ENCODE assay signal across 23 cellular contexts in genomic region chr14:37343307-37344094, GRCh38.
DNase-seq lines count a peak whose midpoint lies in the region; TF ChIP-seq lines count a peak whose summit lies in the region.
"Had no signal": no experiment of that assay in that cellular context is flagged by ENCODE, and none has a peak within 500 bp of the region (broad histone marks: within the 10 kb centered on the region; RNA-seq: fewer than 3 reads in every experiment).

No MANE protein-coding gene starts in this region.

- H3K4me2 ChIP-seq in fibroblast of lung (ENCODE audit: extremely low read depth, insufficient read depth, low read length) (peak overlapping the region; percentile 72), mesenchymal stem cell (ENCODE audit: low read length, poor library complexity, severe bottlenecking) (no peak overlapping the region)
- H3K4me2 ChIP-seq: A549 had no signal

- no peak overlapping the region for H3K4ac ChIP-seq in mesenchymal stem cell (ENCODE audit: low read depth in 1 of 2, low read length in 2 of 2)

- no peak overlapping the region for H3K18ac ChIP-seq in mesenchymal stem cell (ENCODE audit: low read depth in 1 of 2, low read length in 2 of 2)

- no peaks in the 10 kb centered on the region for H3K9me3 ChIP-seq in fibroblast of lung (ENCODE audit: control insufficient read depth, insufficient read depth, low read depth, low read length)
- peaks cover 5% of the 10 kb centered on the region for H3K9me3 ChIP-seq in mesenchymal stem cell (ENCODE audit: control insufficient read depth, low read length)
- H3K9me3 ChIP-seq: A549, ovary, right atrium auricular region, uterus had no signal

- H4K91ac ChIP-seq in mesenchymal stem cell (ENCODE audit: low read length), result no peak overlapping the region

- H4K20me1 ChIP-seq in fibroblast of lung (ENCODE audit: control insufficient read depth, extremely low read depth, insufficient read depth, low read length), result no peaks in the 10 kb centered on the region

- H2AK5ac ChIP-seq in mesenchymal stem cell (ENCODE audit: low read length, severe bottlenecking), result no peak overlapping the region

- no peak overlapping the region for H2BK12ac ChIP-seq in mesenchymal stem cell (ENCODE audit: low read length in 2 of 2)

- H3K9ac ChIP-seq in fibroblast of lung (ENCODE audit: insufficient read depth, low read length), result no peak overlapping the region
- peak overlapping the region; percentile 44 for H3K9ac ChIP-seq in mesenchymal stem cell (ENCODE audit: low read length)

- H3K36me3 ChIP-seq in fibroblast of lung (ENCODE audit: control insufficient read depth, insufficient read depth, low read length), result no peaks in the 10 kb centered on the region
- H3K36me3 ChIP-seq in mesenchymal stem cell (ENCODE audit: control insufficient read depth in 1 of 2, insufficient read depth in 2 of 2, low read depth in 1 of 2, low read length in 2 of 2), result peaks cover 0 to 3% of the 10 kb centered on the region in 2 experiments
- H3K36me3 ChIP-seq: ovary, right atrium auricular region, thoracic aorta, uterus had no signal

- H3K79me1 ChIP-seq in mesenchymal stem cell (replicated peaks; ENCODE audit: low read length, poor library complexity, severe bottlenecking), result no peaks in the 10 kb centered on the region

- no peak overlapping the region for H3K14ac ChIP-seq in mesenchymal stem cell (ENCODE audit: low read length in 2 of 2)

- H3K79me2 ChIP-seq in fibroblast of lung (ENCODE audit: control insufficient read depth, insufficient read depth, low read length), result no peaks in the 10 kb centered on the region

- no peak overlapping the region for H2BK120ac ChIP-seq in mesenchymal stem cell (ENCODE audit: low read depth, low read length)

- WGBS in mesenchymal stem cell, result no CpG with 5 or more reads among the region's 3 CpGs

- H2BK15ac ChIP-seq in mesenchymal stem cell (ENCODE audit: low read depth, poor library complexity, severe bottlenecking), result no peak overlapping the region

- H2AFZ ChIP-seq in fibroblast of lung (ENCODE audit: low read length), result no peak overlapping the region
- H2AFZ ChIP-seq in mesenchymal stem cell (ENCODE audit: low read depth, low read length), result no peak overlapping the region

- TF ChIP-seq CTCF in fibroblast of lung (conservative IDR thresholded peaks at IDR 0.05 in 1 of 2, IDR thresholded peaks at IDR 0.05 in 1 of 2; ENCODE audit: low read depth in 1 of 2, low read length in 2 of 2), result no peak

- H3K27me3 ChIP-seq in fibroblast of lung (ENCODE audit: control insufficient read depth, insufficient read depth, low read length), result no peaks in the 10 kb centered on the region
- no peaks in the 10 kb centered on the region for H3K27me3 ChIP-seq in mesenchymal stem cell (ENCODE audit: control insufficient read depth in 1 of 2, insufficient read depth in 1 of 2, low read length in 2 of 2)
- H3K27me3 ChIP-seq: right atrium auricular region, uterus had no signal

- DNase-seq in AG08395 (ENCODE audit: low spot score), result peak; percentile 13
- peak; percentile 24 for DNase-seq in OCI-M1 (lab: John Stamatoyannopoulos, UW)
- DNase-seq in fibroblast of lung (ENCODE audit: low read depth in 2 of 2), result peak; percentile 7 to 69
- peak; percentile 9 for DNase-seq in mesenchymal stem cell
- DNase-seq in HUDEP-2 (lab: John Stamatoyannopoulos, UW; ENCODE audit: unreplicated experiment in 76 of 76), result no peak
- no peak for DNase-seq in stimulated activated CD8-positive, alpha-beta memory T cell treated with anti-CD3 and anti-CD28 coated beads, Interleukin-4, amount 100 ng/mL, for 48 hours
- DNase-seq in NCI-H1092 (lab: John Stamatoyannopoulos, UW), result no peak
- no peak for DNase-seq in NCI-H1048 (lab: John Stamatoyannopoulos, UW)
- DNase-seq: activated B cell treated with CpG ODN at 0.5 μM for 24 hours; activated CD4-positive, alpha-beta T cell treated with anti-CD3 and anti-CD28 coated beads, Interleukin-2, amount 50 U/mL, for 4 hours; activated naive CD8-positive, alpha-beta T cell treated with anti-CD3 and anti-CD28 coated beads for 36 hours; cerebellar nuclear complex; naive thymus-derived CD8-positive, alpha-beta T cell; NCI-H1417; NCI-H446; ovary; stimulated activated CD4-positive, alpha-beta T cell treated with anti-CD3 and anti-CD28 coated beads, Interleukin-12 subunit alpha, Interleukin-12 subunit beta, amount 100 ng/mL, for 4 hours; stimulated activated CD4-positive, alpha-beta T cell treated with anti-CD3 and anti-CD28 coated beads, Interleukin-4, amount 100 ng/mL, for 24 hours; stimulated activated naive CD4-positive, alpha-beta T cell; uterus had no signal

- H3K4me1 ChIP-seq in fibroblast of lung (ENCODE audit: control insufficient read depth, extremely low read depth, insufficient read depth, low read length), result no peaks in the 10 kb centered on the region
- no peaks in the 10 kb centered on the region for H3K4me1 ChIP-seq in mesenchymal stem cell (ENCODE audit: control insufficient read depth, insufficient read depth, low read depth, low read length)
- H3K4me1 ChIP-seq: A549, right atrium auricular region, uterus had no signal

- no peak overlapping the region for H3K23ac ChIP-seq in mesenchymal stem cell (ENCODE audit: low read length in 2 of 2)

- no peak overlapping the region for H4K8ac ChIP-seq in mesenchymal stem cell (ENCODE audit: low read length)

- H3K4me3 ChIP-seq in fibroblast of lung (replicated peaks in 1 of 4; ENCODE audit: control extremely low read depth in 1 of 4, insufficient read depth in 1 of 4, low read depth in 3 of 4, low read length in 4 of 4) (peak overlapping the region in 2 of 4 experiments; percentile 19 to 21), mesenchymal stem cell (ENCODE audit: insufficient read depth in 1 of 2, low read depth in 1 of 2, low read length in 2 of 2) (peak overlapping the region in 1 of 2 experiments; percentile 36)
- H3K4me3 ChIP-seq: A549, ovary, right atrium auricular region, thoracic aorta had no signal

- H3K27ac ChIP-seq in fibroblast of lung (ENCODE audit: insufficient read depth, low read length), result no peak overlapping the region
- H3K27ac ChIP-seq in mesenchymal stem cell (ENCODE audit: low read length, poor library complexity, severe bottlenecking), result no peak overlapping the region
- H3K27ac ChIP-seq: A549, ovary, right atrium auricular region, thoracic aorta, uterus had no signal

- no peak overlapping the region for H2BK5ac ChIP-seq in mesenchymal stem cell (ENCODE audit: low read depth, low read length, poor library complexity, severe bottlenecking)

Comparison
In these comparisons a context has a peak if more than half of its experiments do, and no peak if none do; other contexts are left out.
1. DNase-seq: peak in AG08395 (single experiment), OCI-M1 (single experiment), fibroblast of lung (2 of 2) and mesenchymal stem cell (single experiment); none in HUDEP-2 (0 of 76), stimulated activated CD8-positive, alpha-beta memory T cell treated with anti-CD3 and anti-CD28 coated beads, Interleukin-4, amount 100 ng/mL, for 48 hours (single experiment), NCI-H1092 (single experiment) and NCI-H1048 (single experiment).